8 cellular contexts compared by ENCODE assay signal in genomic region chr7:70040971-70041766, GRCh38.
DNase-seq lines count a peak whose midpoint lies in the region; ATAC-seq, FAIRE-seq and TF ChIP-seq lines count a peak whose summit lies in the region.

No MANE protein-coding gene starts in this region.

- H3K9me3 Mint-ChIP-seq in nephron progenitor cell: no peaks in the 10 kb centered on the region

- H3K4me3 Mint-ChIP-seq in nephron progenitor cell: no peak overlapping the region

- peaks cover 59% of the 10 kb centered on the region for H3K4me1 Mint-ChIP-seq in nephron progenitor cell

- no peaks in the 10 kb centered on the region for H3K36me3 Mint-ChIP-seq in nephron progenitor cell (ENCODE audit: low read depth)

- no peak overlapping the region for H3K27ac Mint-ChIP-seq in nephron progenitor cell

- peak; percentile 62 for DNase-seq in DMS53 (lab: John Stamatoyannopoulos, UW)
- DNase-seq in NCI-H2081 treated with DMSO at 0.1 percent for 48 hours (lab: John Stamatoyannopoulos, UW): peak; percentile 36
- DNase-seq in choroid plexus epithelial cell (ENCODE audit: low read depth): peak; percentile 44
- no peak for DNase-seq in nephron progenitor cell
- no peak for DNase-seq in stimulated activated CD4-positive, alpha-beta T cell treated with anti-CD3 and anti-CD28 coated beads, Interleukin-4, amount 100 ng/mL, for 1 hour
- no peak for DNase-seq in H54 (ENCODE audit: insufficient read length, low spot score)

- no peaks in the 10 kb centered on the region for H3K27me3 Mint-ChIP-seq in nephron progenitor cell (ENCODE audit: low read depth, poor library complexity)

- H3K4me3 ChIP-seq in choroid plexus epithelial cell (ENCODE audit: low read depth, low read length): no peak overlapping the region

- TF ChIP-seq CTCF in choroid plexus epithelial cell (conservative IDR thresholded peaks at IDR 0.05; ENCODE audit: low read depth, low read length) (peak; percentile 41), nephron progenitor cell (IDR thresholded peaks at IDR 0.05) (peak; percentile 32)

- TF ChIP-seq POLR2A in H54 (IDR thresholded peaks at IDR 0.05; ENCODE audit: low read depth, low read length): no peak

- ATAC-seq in HG02981 (IDR thresholded peaks at IDR 0.05; ENCODE audit: unreplicated experiment) (no peak), GM19397 (IDR thresholded peaks at IDR 0.05; ENCODE audit: unreplicated experiment) (no peak)

- no peak for FAIRE-seq in H54 (lab: Jason Lieb, UNC)

Comparison
In these comparisons a context has a peak if more than half of its experiments do, and no peak if none do; other contexts are left out.
1. DNase-seq: peak in DMS53 (single experiment), NCI-H2081 treated with DMSO at 0.1 percent for 48 hours (single experiment) and choroid plexus epithelial cell (single experiment); none in nephron progenitor cell (single experiment), stimulated activated CD4-positive, alpha-beta T cell treated with anti-CD3 and anti-CD28 coated beads, Interleukin-4, amount 100 ng/mL, for 1 hour (single experiment) and H54 (single experiment).